1 cellular context compared by ENCODE assay signal in genomic region chr14:55383541-55384140, GRCh38.
A peak's percentile ranks its signal among the peaks of the same experiment; 100 is the strongest.
TF ChIP-seq lines count a peak whose summit lies in the region.

No MANE protein-coding gene starts in this region.

TF ChIP-seq in K562, 482 proteins besides CTCF, POLR2A, EP300 and RAD21 (continued from another document and continues in another):
- TF ChIP-seq FOXP4 (CRISPR knock-in tag; IDR thresholded peaks at IDR 0.05; ENCODE audit: borderline replicate concordance) (no peak), BCL6 (CRISPR knock-in tag; IDR thresholded peaks at IDR 0.05) (no peak), ID3 (CRISPR knock-in tag; IDR thresholded peaks at IDR 0.05) (no peak), ID3 (tag; IDR thresholded peaks at IDR 0.05) (0 out of 2 replicates have a peak, but pooled peaks have one; percentile 23), GABPB1 (CRISPR knock-in tag; IDR thresholded peaks at IDR 0.05) (no peak), ZNF143 (CRISPR knock-in tag; IDR thresholded peaks at IDR 0.05) (no peak), NUFIP1 (IDR thresholded peaks at IDR 0.05; ENCODE audit: partially characterized antibody) (no peak), E2F8 (IDR thresholded peaks at IDR 0.05; ENCODE audit: low read depth, partially characterized antibody) (no peak), SMARCA5 (IDR thresholded peaks at IDR 0.05) (peak; percentile 63; the same call in 1 of the 2 replicates), ZNF507 (tag; conservative IDR thresholded peaks at IDR 0.05) (no peak), UBTF (IDR thresholded peaks at IDR 0.05; ENCODE audit: borderline replicate concordance in 1 of 2, low read depth in 2 of 2, low read length in 2 of 2) (no peak), FUS (optimal IDR thresholded peaks at IDR 0.05; ENCODE audit: low read depth, low read length) (no peak), RCOR1 (IDR thresholded peaks at IDR 0.05; ENCODE audit: borderline replicate concordance in 1 of 2, low read depth in 2 of 2, low read length in 2 of 2) (peak; percentile 51 to 91; a peak in 3 of 4 replicates), FIP1L1 (IDR thresholded peaks at IDR 0.05; ENCODE audit: low read depth, low read length, poor library complexity, severe bottlenecking) (no peak), EWSR1 (IDR thresholded peaks at IDR 0.05; ENCODE audit: borderline replicate concordance, low read depth, partially characterized antibody) (no peak), MCM7 (IDR thresholded peaks at IDR 0.05) (no peak), ZNF239 (CRISPR knock-in tag; IDR thresholded peaks at IDR 0.05) (no peak), HDAC2 (IDR thresholded peaks at IDR 0.05) (peak; percentile 40; the same call in 1 of the 2 replicates), SRSF7 (optimal IDR thresholded peaks at IDR 0.05; ENCODE audit: low read depth, low read length) (no peak), TEAD4 (IDR thresholded peaks at IDR 0.05; ENCODE audit: low read length) (peak; percentile 98), TEAD4 (CRISPR knock-in tag; IDR thresholded peaks at IDR 0.05; ENCODE audit: borderline replicate concordance) (no peak), PATZ1 (CRISPR knock-in tag; IDR thresholded peaks at IDR 0.05; ENCODE audit: borderline replicate concordance) (no peak), NCOA6 (IDR thresholded peaks at IDR 0.05) (no peak), PTBP1 (IDR thresholded peaks at IDR 0.05; ENCODE audit: low read depth, low read length) (no peak), ELF4 (CRISPR knock-in tag; IDR thresholded peaks at IDR 0.05) (no peak), ZBTB49 (CRISPR knock-in tag; IDR thresholded peaks at IDR 0.05; ENCODE audit: borderline replicate concordance) (no peak), RBM22 (IDR thresholded peaks at IDR 0.05; ENCODE audit: low read depth, low read length, poor library complexity, severe bottlenecking) (no peak), POLR3A (IDR thresholded peaks at IDR 0.05; ENCODE audit: borderline replicate concordance, extremely low read depth, insufficient read depth, insufficient read length) (no peak), ZNF3 (CRISPR knock-in tag; IDR thresholded peaks at IDR 0.05) (no peak), TAF15 (IDR thresholded peaks at IDR 0.05; ENCODE audit: low read depth, low read length) (no peak), XRCC5 (IDR thresholded peaks at IDR 0.05; ENCODE audit: low read depth, low read length) (no peak), ZNF589 (CRISPR knock-in tag; IDR thresholded peaks at IDR 0.05; ENCODE audit: low read depth) (no peak), KLF6 (CRISPR knock-in tag; IDR thresholded peaks at IDR 0.05; ENCODE audit: borderline replicate concordance) (no peak), ZBTB5 (IDR thresholded peaks at IDR 0.05) (no peak), ZNF639 (CRISPR knock-in tag; conservative IDR thresholded peaks at IDR 0.05 in 1 of 2, IDR thresholded peaks at IDR 0.05 in 1 of 2) (peak in 1 of 2 experiments; percentile 76; a peak in 2 of 4 replicates), RBM25 (IDR thresholded peaks at IDR 0.05; ENCODE audit: low read depth, low read length, severe bottlenecking) (no peak), RHOXF2B (CRISPR knock-in tag; conservative IDR thresholded peaks at IDR 0.05) (no peak), ZHX1 (conservative IDR thresholded peaks at IDR 0.05; ENCODE audit: low read length) (no peak), CLOCK (CRISPR knock-in tag; IDR thresholded peaks at IDR 0.05; ENCODE audit: borderline replicate concordance) (no peak)
